12 cellular contexts compared by ENCODE assay signal in the genomic region with DNA sequence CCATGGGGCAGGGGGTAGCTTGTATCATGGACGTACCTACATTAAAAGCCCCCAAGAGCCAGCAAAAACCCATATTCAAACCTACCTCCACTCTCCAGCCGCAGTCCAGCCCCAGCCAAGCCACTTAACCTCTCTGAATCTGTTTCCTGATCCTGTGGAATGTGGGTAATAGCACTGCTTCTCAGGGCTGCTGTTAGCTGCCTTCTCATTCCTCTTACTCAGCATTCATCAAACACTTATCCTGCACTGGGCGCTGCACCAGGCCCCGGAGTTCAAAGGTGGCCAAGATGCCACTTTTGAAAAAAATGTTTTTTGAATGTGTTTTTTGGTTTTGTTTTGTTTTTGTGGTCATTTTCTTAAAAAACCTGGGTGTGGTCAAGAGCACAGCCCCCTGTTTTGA.
DNase-seq lines count a peak whose midpoint lies in the region; ATAC-seq, FAIRE-seq and TF ChIP-seq lines count a peak whose summit lies in the region.
"Had no signal": no experiment of that assay in that cellular context is flagged by ENCODE, and none has a peak within 500 bp of the region (broad histone marks: within the 10 kb centered on the region; RNA-seq: fewer than 3 reads in every experiment).

No MANE protein-coding gene starts in this region.

- H3K4me2 ChIP-seq in endothelial cell of umbilical vein (ENCODE audit: insufficient read depth, low read length): no peak overlapping the region

- H3K9ac ChIP-seq in endothelial cell of umbilical vein (replicated peaks; ENCODE audit: extremely low read depth, insufficient read depth, low read length): no peak overlapping the region

- H3K27ac ChIP-seq in endothelial cell of umbilical vein (ENCODE audit: insufficient read depth, low read depth, low read length) (no peak overlapping the region), testis (no peak overlapping the region)
- H3K27ac ChIP-seq: VCaP had no signal

- H3K36me3 ChIP-seq in endothelial cell of umbilical vein (ENCODE audit: control insufficient read depth in 2 of 2, extremely low read depth in 1 of 2, insufficient read depth in 2 of 2, low read length in 2 of 2): no peaks in the 10 kb centered on the region
- no peaks in the 10 kb centered on the region for H3K36me3 ChIP-seq in testis (ENCODE audit: low read depth, missing control alignments)

- no peaks in the 10 kb centered on the region for H4K20me1 ChIP-seq in endothelial cell of umbilical vein (replicated peaks; ENCODE audit: control insufficient read depth, extremely low read depth, insufficient read depth, low read length)

- CTCF ChIA-PET in activated naive CD4-positive, alpha-beta T cell treated with anti-CD3 and anti-CD28 coated beads for 36 hours (lab: Charles Lee): no interaction called here
- CTCF ChIA-PET in activated B cell treated with CpG ODN at 0.5 μM for 24 hours (lab: Charles Lee) (no interaction called here), endothelial cell of umbilical vein (lab: Charles Lee) (no interaction called here)

- no peak for TF ChIP-seq POLR2A in endothelial cell of umbilical vein (IDR thresholded peaks at IDR 0.05; ENCODE audit: low read depth, low read length)
- TF ChIP-seq POLR2A in testis (IDR thresholded peaks at IDR 0.05): no peak

- H3K4me3 ChIP-seq in endothelial cell of umbilical vein (replicated peaks in 1 of 3; ENCODE audit: insufficient read depth in 1 of 3, low read depth in 1 of 3, low read length in 3 of 3) (no peak overlapping the region), testis (no peak overlapping the region)

- peak; percentile 26 for FAIRE-seq in endothelial cell of umbilical vein (lab: Jason Lieb, UNC)
- FAIRE-seq: GM12892 had no signal

- TF ChIP-seq CTCF in activated B cell treated with CpG ODN at 0.5 μM for 24 hours (IDR thresholded peaks at IDR 0.05) (no peak), endothelial cell of umbilical vein (IDR thresholded peaks at IDR 0.05; ENCODE audit: extremely low read depth in 1 of 2, insufficient read depth in 1 of 2, low read depth in 1 of 2, low read length in 2 of 2) (no peak), testis (IDR thresholded peaks at IDR 0.05) (no peak)

- H3K27me3 ChIP-seq in endothelial cell of umbilical vein (ENCODE audit: control insufficient read depth in 2 of 2, insufficient read depth in 2 of 2, low read length in 2 of 2) (no peaks in the 10 kb centered on the region), testis (no peaks in the 10 kb centered on the region)

- peak overlapping the region; percentile 93 for H3K27ac Mint-ChIP-seq in activated naive CD4-positive, alpha-beta T cell treated with anti-CD3 and anti-CD28 coated beads for 36 hours
- H3K27ac Mint-ChIP-seq in activated B cell treated with CpG ODN at 0.5 μM for 24 hours: peak overlapping the region; percentile 41
- peak overlapping the region; percentile 98 for H3K27ac Mint-ChIP-seq in stimulated activated naive B cell treated with anti-CD40 and anti-IgM and Interleukin-4, amounts not matched to agents 10 μg/mL and 1 μg/mL and 100 μg/mL, for 72 hours

- H3K36me3 Mint-ChIP-seq in activated naive CD4-positive, alpha-beta T cell treated with anti-CD3 and anti-CD28 coated beads for 36 hours (ENCODE audit: low read depth): peaks cover 12% of the 10 kb centered on the region
- H3K36me3 Mint-ChIP-seq in activated B cell treated with CpG ODN at 0.5 μM for 24 hours (ENCODE audit: low read depth): peaks cover 3% of the 10 kb centered on the region
- peaks cover 36 to 42% of the 10 kb centered on the region in 2 donors for H3K36me3 Mint-ChIP-seq in stimulated activated naive B cell treated with anti-CD40 and anti-IgM and Interleukin-4, amounts not matched to agents 10 μg/mL and 1 μg/mL and 100 μg/mL, for 72 hours

- H2AFZ ChIP-seq in endothelial cell of umbilical vein (ENCODE audit: low read depth, low read length): no peak overlapping the region

- H3K79me2 ChIP-seq in endothelial cell of umbilical vein (ENCODE audit: control insufficient read depth, insufficient read depth, low read length): no peaks in the 10 kb centered on the region

- H3K27me3 Mint-ChIP-seq in activated naive CD4-positive, alpha-beta T cell treated with anti-CD3 and anti-CD28 coated beads for 36 hours (ENCODE audit: low read depth): no peaks in the 10 kb centered on the region
- H3K27me3 Mint-ChIP-seq in activated B cell treated with CpG ODN at 0.5 μM for 24 hours: no peaks in the 10 kb centered on the region
- H3K27me3 Mint-ChIP-seq in stimulated activated naive B cell treated with anti-CD40 and anti-IgM and Interleukin-4, amounts not matched to agents 10 μg/mL and 1 μg/mL and 100 μg/mL, for 72 hours: no peaks in the 10 kb centered on the region

- dilution Hi-C loops in endothelial cell of umbilical vein (cut with MboI; ENCODE audit: extremely low pct_ligation_motif_present, low sequenced_read_pairs): no loop called here

- H3K9me1 ChIP-seq in endothelial cell of umbilical vein (replicated peaks; ENCODE audit: control insufficient read depth, extremely low read depth, insufficient read depth, low read length): no peaks in the 10 kb centered on the region

- POLR2A ChIA-PET in activated B cell treated with CpG ODN at 0.5 μM for 24 hours (lab: Charles Lee): interaction anchor here (0.6 to 2.9 kb wide), 2 partner anchors 23 to 232 kb away, joined by 6 to 19 read pairs; no protein-coding TSS in a partner anchor
- POLR2A ChIA-PET in endothelial cell of umbilical vein (lab: Charles Lee): no interaction called here

- peaks cover 6% of the 10 kb centered on the region for H3K9me3 Mint-ChIP-seq in activated naive CD4-positive, alpha-beta T cell treated with anti-CD3 and anti-CD28 coated beads for 36 hours
- no peaks in the 10 kb centered on the region for H3K9me3 Mint-ChIP-seq in activated B cell treated with CpG ODN at 0.5 μM for 24 hours
- peaks cover 4 to 6% of the 10 kb centered on the region in 2 donors for H3K9me3 Mint-ChIP-seq in stimulated activated naive B cell treated with anti-CD40 and anti-IgM and Interleukin-4, amounts not matched to agents 10 μg/mL and 1 μg/mL and 100 μg/mL, for 72 hours
- H3K9me3 Mint-ChIP-seq: activated T-cell treated with anti-CD3 and anti-CD28 coated beads, Interleukin-2, amount 50 U/mL, for 4 hours had no signal

- no peak for ATAC-seq in activated B cell treated with CpG ODN at 0.5 μM for 24 hours (ENCODE audit: low read depth)
- no peak for ATAC-seq in stimulated activated naive B cell treated with anti-CD40 and anti-IgM and Interleukin-4, amounts not matched to agents 10 μg/mL and 1 μg/mL and 100 μg/mL, for 72 hours (replicated peaks)
- no peak for ATAC-seq in GM19397 (IDR thresholded peaks at IDR 0.05; ENCODE audit: unreplicated experiment)
- no peak for ATAC-seq in GM21423 (IDR thresholded peaks at IDR 0.05; ENCODE audit: unreplicated experiment)
- ATAC-seq: activated T-cell treated with anti-CD3 and anti-CD28 coated beads, Interleukin-2, amount 50 U/mL, for 4 hours had no signal

- WGBS in testis, 2 donors: 94 to 95% methylated on average over 4 of the region's 4 CpGs

- H3K4me3 Mint-ChIP-seq in activated naive CD4-positive, alpha-beta T cell treated with anti-CD3 and anti-CD28 coated beads for 36 hours: no peak overlapping the region
- H3K4me3 Mint-ChIP-seq in activated B cell treated with CpG ODN at 0.5 μM for 24 hours: no peak overlapping the region
- H3K4me3 Mint-ChIP-seq in stimulated activated naive B cell treated with anti-CD40 and anti-IgM and Interleukin-4, amounts not matched to agents 10 μg/mL and 1 μg/mL and 100 μg/mL, for 72 hours: peak overlapping the region in 1 of 2 donors; percentile 8
- H3K4me3 Mint-ChIP-seq: activated T-cell treated with anti-CD3 and anti-CD28 coated beads, Interleukin-2, amount 50 U/mL, for 4 hours had no signal

- peaks cover 10% of the 10 kb centered on the region for H3K4me1 ChIP-seq in endothelial cell of umbilical vein (ENCODE audit: control insufficient read depth, extremely low read depth, insufficient read depth, low read length)
- H3K4me1 ChIP-seq in testis: peaks cover 7% of the 10 kb centered on the region

- no TSS peak for BruUV-seq in endothelial cell of umbilical vein (replicated peaks; lab: Mats Ljungman, UMichigan)

- no peaks in the 10 kb centered on the region for H3K9me3 ChIP-seq in endothelial cell of umbilical vein (replicated peaks; ENCODE audit: control insufficient read depth, insufficient read depth, low read length)
- no peaks in the 10 kb centered on the region for H3K9me3 ChIP-seq in testis

- intact Hi-C loops in activated naive CD4-positive, alpha-beta T cell treated with anti-CD3 and anti-CD28 coated beads for 36 hours (cut with micrococcal nuclease): loop anchor here (2.0 kb wide), 3 partner anchors 215 to 765 kb away; no protein-coding TSS in a partner anchor
- intact Hi-C loops in activated B cell treated with CpG ODN at 0.5 μM for 24 hours (cut with micrococcal nuclease) (loop anchor here (2.0 kb wide), 1 partner anchor 27 kb away; no protein-coding TSS in a partner anchor), endothelial cell of umbilical vein (cut with micrococcal nuclease) (no loop called here), testis (cut with DNase I; ENCODE audit: low total_unique reads) (no loop called here)

- peaks cover 56% of the 10 kb centered on the region for H3K4me1 Mint-ChIP-seq in activated naive CD4-positive, alpha-beta T cell treated with anti-CD3 and anti-CD28 coated beads for 36 hours (ENCODE audit: low read depth)
- H3K4me1 Mint-ChIP-seq in activated B cell treated with CpG ODN at 0.5 μM for 24 hours: peaks cover 83% of the 10 kb centered on the region
- H3K4me1 Mint-ChIP-seq in stimulated activated naive B cell treated with anti-CD40 and anti-IgM and Interleukin-4, amounts not matched to agents 10 μg/mL and 1 μg/mL and 100 μg/mL, for 72 hours: peaks cover 58 to 94% of the 10 kb centered on the region in 2 donors

- no peak for DNase-seq in activated naive CD4-positive, alpha-beta T cell treated with anti-CD3 and anti-CD28 coated beads for 36 hours
- no peak for DNase-seq in activated naive CD4-positive, alpha-beta T cell treated with Interleukin-2 at 50 U/mL for 16 hours
- DNase-seq in activated B cell treated with CpG ODN at 0.5 μM for 24 hours (no peak), endothelial cell of umbilical vein (ENCODE audit: low read depth, low spot score) (peak; percentile 33), testis (no peak)
- no peak for DNase-seq in stimulated activated naive B cell treated with anti-CD40 and anti-IgM and Interleukin-4, amounts not matched to agents 10 μg/mL and 1 μg/mL and 100 μg/mL, for 72 hours
- DNase-seq: activated T-cell treated with anti-CD3 and anti-CD28 coated beads, Interleukin-2, amount 50 U/mL, for 4 hours; stimulated activated CD8-positive, alpha-beta memory T cell treated with anti-CD3 and anti-CD28 coated beads, Interleukin-4, amount 100 ng/mL, for 48 hours had no signal

TF ChIP-seq in endothelial cell of umbilical vein, 7 proteins besides CTCF, POLR2A, EP300 and RAD21 (continues in another document):
- no peak for TF ChIP-seq EZH2 (IDR thresholded peaks at IDR 0.05; ENCODE audit: borderline replicate concordance, low read depth, low read length, severe bottlenecking)
- TF ChIP-seq POLR2AphosphoS5 (IDR thresholded peaks at IDR 0.05; ENCODE audit: insufficient read depth, low read depth, low read length): no peak
- TF ChIP-seq, protein P1, sequence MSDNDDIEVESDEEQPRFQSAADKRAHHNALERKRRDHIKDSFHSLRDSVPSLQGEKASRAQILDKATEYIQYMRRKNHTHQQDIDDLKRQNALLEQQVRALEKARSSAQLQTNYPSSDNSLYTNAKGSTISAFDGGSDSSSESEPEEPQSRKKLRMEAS (IDR thresholded peaks at IDR 0.05; ENCODE audit: insufficient read depth, insufficient read length): no peak

Comparison
In these comparisons a context has a peak if more than half of its experiments do, and no peak if none do; other contexts are left out.
1. H3K27ac Mint-ChIP-seq: peak in every context shown above with its lines; median percentile 98 in stimulated activated naive B cell treated with anti-CD40 and anti-IgM and Interleukin-4, amounts not matched to agents 10 μg/mL and 1 μg/mL and 100 μg/mL, for 72 hours; 93 in activated naive CD4-positive, alpha-beta T cell treated with anti-CD3 and anti-CD28 coated beads for 36 hours; 41 in activated B cell treated with CpG ODN at 0.5 μM for 24 hours.
2. intact Hi-C loops: an anchor here in activated naive CD4-positive, alpha-beta T cell treated with anti-CD3 and anti-CD28 coated beads for 36 hours (2.0 kb wide) and activated B cell treated with CpG ODN at 0.5 μM for 24 hours (2.0 kb wide); none called in endothelial cell of umbilical vein and testis.